Comparison of ENCODE assay signal across 1 cellular context in the genomic region with DNA sequence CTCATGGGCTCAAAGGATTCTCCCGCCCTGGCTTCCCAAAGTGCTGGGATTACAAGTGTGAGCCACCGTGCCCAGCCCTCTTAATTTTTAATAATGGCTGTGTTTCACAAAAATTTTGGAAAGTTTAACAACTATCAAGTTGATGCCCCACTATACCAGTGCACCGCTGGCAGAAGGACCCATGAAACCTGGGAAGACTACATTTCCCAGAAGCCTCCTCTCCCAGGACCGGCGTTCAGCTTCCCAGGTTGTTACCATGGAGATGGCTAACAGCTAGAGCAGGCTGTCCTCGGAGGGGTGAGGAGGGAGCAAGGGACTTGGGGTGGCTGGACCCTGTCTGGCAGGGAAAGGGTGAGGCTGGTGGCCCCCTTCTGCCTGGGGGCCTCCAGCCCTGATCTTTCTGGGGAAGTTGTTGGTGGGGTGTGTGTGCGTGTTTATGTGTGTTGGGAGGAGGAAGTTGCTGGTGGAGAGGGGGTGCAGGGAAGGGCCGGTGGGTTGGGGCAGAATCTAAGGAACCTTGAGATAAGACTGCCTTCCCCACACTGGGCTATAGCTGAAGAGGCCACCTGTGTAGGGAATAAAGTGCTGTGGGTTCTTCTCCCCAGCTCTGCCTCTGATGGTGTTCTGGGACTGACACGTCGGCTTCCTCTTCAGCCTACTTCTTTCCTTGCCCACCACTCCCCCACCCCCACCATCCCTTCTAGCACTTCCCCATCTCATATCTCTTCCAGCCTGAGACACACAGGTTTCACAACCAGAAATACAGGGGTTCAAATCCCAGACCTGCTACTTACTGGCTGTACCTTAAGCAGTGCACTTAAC.
TF ChIP-seq lines count a peak whose summit lies in the region.

Gene DRC7 (plus strand): TSS at position 251 of the 822 bp plus-strand sequence. CDS start 3,144 bp downstream, outside the sequence.

TF ChIP-seq in K562, 482 proteins besides CTCF, POLR2A, EP300 and RAD21 (continued from another document and continues in another):
- TF ChIP-seq NRF1 (conservative IDR thresholded peaks at IDR 0.05 in 1 of 2, IDR thresholded peaks at IDR 0.05 in 1 of 2): 0 out of 4 replicates have a peak, but pooled peaks of 1 of the 2 experiments have one; percentile 20
- TF ChIP-seq MTA3 (IDR thresholded peaks at IDR 0.05; ENCODE audit: borderline replicate concordance): no peak
- no peak for TF ChIP-seq TARDBP (IDR thresholded peaks at IDR 0.05)
- TF ChIP-seq RBFOX2 (IDR thresholded peaks at IDR 0.05; ENCODE audit: low read depth, low read length): no peak
- TF ChIP-seq MAFF (IDR thresholded peaks at IDR 0.05; ENCODE audit: low read length): no peak
- no peak for TF ChIP-seq CUX1 (CRISPR knock-in tag; IDR thresholded peaks at IDR 0.05)
- TF ChIP-seq ARHGAP35 (IDR thresholded peaks at IDR 0.05; ENCODE audit: partially characterized antibody): no peak
- TF ChIP-seq SMAD1 (IDR thresholded peaks at IDR 0.05; ENCODE audit: low read depth, low read length, partially characterized antibody): no peak
- TF ChIP-seq BCLAF1 (IDR thresholded peaks at IDR 0.05; ENCODE audit: borderline replicate concordance in 1 of 2, control insufficient read depth in 1 of 2, low read depth in 2 of 2, low read length in 1 of 2): no peak
- TF ChIP-seq THRB (CRISPR knock-in tag; conservative IDR thresholded peaks at IDR 0.05): no peak; the same call in 1 of the 2 replicates
- TF ChIP-seq, protein P1, sequence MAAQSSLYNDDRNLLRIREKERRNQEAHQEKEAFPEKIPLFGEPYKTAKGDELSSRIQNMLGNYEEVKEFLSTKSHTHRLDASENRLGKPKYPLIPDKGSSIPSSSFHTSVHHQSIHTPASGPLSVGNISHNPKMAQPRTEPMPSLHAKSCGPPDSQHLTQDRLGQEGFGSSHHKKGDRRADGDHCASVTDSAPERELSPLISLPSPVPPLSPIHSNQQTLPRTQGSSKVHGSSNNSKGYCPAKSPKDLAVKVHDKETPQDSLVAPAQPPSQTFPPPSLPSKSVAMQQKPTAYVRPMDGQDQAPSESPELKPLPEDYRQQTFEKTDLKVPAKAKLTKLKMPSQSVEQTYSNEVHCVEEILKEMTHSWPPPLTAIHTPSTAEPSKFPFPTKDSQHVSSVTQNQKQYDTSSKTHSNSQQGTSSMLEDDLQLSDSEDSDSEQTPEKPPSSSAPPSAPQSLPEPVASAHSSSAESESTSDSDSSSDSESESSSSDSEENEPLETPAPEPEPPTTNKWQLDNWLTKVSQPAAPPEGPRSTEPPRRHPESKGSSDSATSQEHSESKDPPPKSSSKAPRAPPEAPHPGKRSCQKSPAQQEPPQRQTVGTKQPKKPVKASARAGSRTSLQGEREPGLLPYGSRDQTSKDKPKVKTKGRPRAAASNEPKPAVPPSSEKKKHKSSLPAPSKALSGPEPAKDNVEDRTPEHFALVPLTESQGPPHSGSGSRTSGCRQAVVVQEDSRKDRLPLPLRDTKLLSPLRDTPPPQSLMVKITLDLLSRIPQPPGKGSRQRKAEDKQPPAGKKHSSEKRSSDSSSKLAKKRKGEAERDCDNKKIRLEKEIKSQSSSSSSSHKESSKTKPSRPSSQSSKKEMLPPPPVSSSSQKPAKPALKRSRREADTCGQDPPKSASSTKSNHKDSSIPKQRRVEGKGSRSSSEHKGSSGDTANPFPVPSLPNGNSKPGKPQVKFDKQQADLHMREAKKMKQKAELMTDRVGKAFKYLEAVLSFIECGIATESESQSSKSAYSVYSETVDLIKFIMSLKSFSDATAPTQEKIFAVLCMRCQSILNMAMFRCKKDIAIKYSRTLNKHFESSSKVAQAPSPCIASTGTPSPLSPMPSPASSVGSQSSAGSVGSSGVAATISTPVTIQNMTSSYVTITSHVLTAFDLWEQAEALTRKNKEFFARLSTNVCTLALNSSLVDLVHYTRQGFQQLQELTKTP (IDR thresholded peaks at IDR 0.05; ENCODE audit: low read depth in 1 of 2, partially characterized antibody in 2 of 2): peak in 1 of 2 experiments; percentile 91
- no peak for TF ChIP-seq NFIX (CRISPR knock-in tag; IDR thresholded peaks at IDR 0.05; ENCODE audit: low read depth)
- no peak for TF ChIP-seq ETS2 (tag; IDR thresholded peaks at IDR 0.05; ENCODE audit: borderline replicate concordance, poor library complexity, severe bottlenecking)
- no peak for TF ChIP-seq ZNF780A (CRISPR knock-in tag; IDR thresholded peaks at IDR 0.05)
- TF ChIP-seq FOXK2 (conservative IDR thresholded peaks at IDR 0.05 in 1 of 2, IDR thresholded peaks at IDR 0.05 in 1 of 2; ENCODE audit: low read depth in 2 of 2): peak; percentile 78 to 80
- no peak for TF ChIP-seq DACH1 (IDR thresholded peaks at IDR 0.05; ENCODE audit: partially characterized antibody)
- no peak for TF ChIP-seq ZZZ3 (IDR thresholded peaks at IDR 0.05)
- no peak for TF ChIP-seq ZNF57 (CRISPR knock-in tag; IDR thresholded peaks at IDR 0.05)
- 0 out of 4 replicates have a peak, but pooled peaks of 1 of the 2 experiments have one; percentile 23 for TF ChIP-seq TRIM24 (IDR thresholded peaks at IDR 0.05)
- no peak for TF ChIP-seq ZNF239 (CRISPR knock-in tag; IDR thresholded peaks at IDR 0.05)
- TF ChIP-seq ADNP (tag; IDR thresholded peaks at IDR 0.05): no peak
- TF ChIP-seq RCOR1 (IDR thresholded peaks at IDR 0.05; ENCODE audit: borderline replicate concordance in 1 of 2, low read depth in 2 of 2, low read length in 2 of 2): no peak
- peak; percentile 84 for TF ChIP-seq NR2C2 (CRISPR knock-in tag; IDR thresholded peaks at IDR 0.05)
- TF ChIP-seq NR2C2 (tag; IDR thresholded peaks at IDR 0.05): peak; percentile 98
- no peak for TF ChIP-seq ZNF696 (CRISPR knock-in tag; conservative IDR thresholded peaks at IDR 0.05)
- no peak for TF ChIP-seq NONO (IDR thresholded peaks at IDR 0.05; ENCODE audit: low read depth in 2 of 2, low read length in 1 of 2)
- TF ChIP-seq STAG1 (CRISPR knock-in tag; IDR thresholded peaks at IDR 0.05; ENCODE audit: borderline replicate concordance): no peak
- TF ChIP-seq, protein P2, sequence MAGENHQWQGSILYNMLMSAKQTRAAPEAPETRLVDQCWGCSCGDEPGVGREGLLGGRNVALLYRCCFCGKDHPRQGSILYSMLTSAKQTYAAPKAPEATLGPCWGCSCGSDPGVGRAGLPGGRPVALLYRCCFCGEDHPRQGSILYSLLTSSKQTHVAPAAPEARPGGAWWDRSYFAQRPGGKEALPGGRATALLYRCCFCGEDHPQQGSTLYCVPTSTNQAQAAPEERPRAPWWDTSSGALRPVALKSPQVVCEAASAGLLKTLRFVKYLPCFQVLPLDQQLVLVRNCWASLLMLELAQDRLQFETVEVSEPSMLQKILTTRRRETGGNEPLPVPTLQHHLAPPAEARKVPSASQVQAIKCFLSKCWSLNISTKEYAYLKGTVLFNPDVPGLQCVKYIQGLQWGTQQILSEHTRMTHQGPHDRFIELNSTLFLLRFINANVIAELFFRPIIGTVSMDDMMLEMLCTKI (IDR thresholded peaks at IDR 0.05; ENCODE audit: partially characterized antibody): no peak
- no peak for TF ChIP-seq RFX5 (IDR thresholded peaks at IDR 0.05; ENCODE audit: low read depth, low read length)
- TF ChIP-seq LEF1 (IDR thresholded peaks at IDR 0.05): 0 out of 2 replicates have a peak, but pooled peaks have one; percentile 37
- TF ChIP-seq, protein P3, sequence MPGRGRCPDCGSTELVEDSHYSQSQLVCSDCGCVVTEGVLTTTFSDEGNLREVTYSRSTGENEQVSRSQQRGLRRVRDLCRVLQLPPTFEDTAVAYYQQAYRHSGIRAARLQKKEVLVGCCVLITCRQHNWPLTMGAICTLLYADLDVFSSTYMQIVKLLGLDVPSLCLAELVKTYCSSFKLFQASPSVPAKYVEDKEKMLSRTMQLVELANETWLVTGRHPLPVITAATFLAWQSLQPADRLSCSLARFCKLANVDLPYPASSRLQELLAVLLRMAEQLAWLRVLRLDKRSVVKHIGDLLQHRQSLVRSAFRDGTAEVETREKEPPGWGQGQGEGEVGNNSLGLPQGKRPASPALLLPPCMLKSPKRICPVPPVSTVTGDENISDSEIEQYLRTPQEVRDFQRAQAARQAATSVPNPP (IDR thresholded peaks at IDR 0.05; ENCODE audit: borderline replicate concordance, insufficient read depth, insufficient read length): no peak
- no peak for TF ChIP-seq RFX7 (CRISPR knock-in tag; IDR thresholded peaks at IDR 0.05)
- TF ChIP-seq ZNF445 (CRISPR knock-in tag; IDR thresholded peaks at IDR 0.05; ENCODE audit: low read depth): no peak
- TF ChIP-seq ZNF165 (CRISPR knock-in tag; IDR thresholded peaks at IDR 0.05; ENCODE audit: borderline replicate concordance): no peak
- no peak for TF ChIP-seq ZNF175 (CRISPR knock-in tag; IDR thresholded peaks at IDR 0.05; ENCODE audit: low read depth)
